3 cellular contexts compared by ENCODE assay signal in genomic region chr10:59678884-59679301, GRCh38.
TF ChIP-seq lines count a peak whose summit lies in the region.

No MANE protein-coding gene starts in this region.

TF ChIP-seq in HepG2, 621 proteins besides CTCF, POLR2A, EP300 and RAD21:
- TF ChIP-seq ZNF292 (CRISPR knock-in tag; IDR thresholded peaks at IDR 0.05; ENCODE audit: borderline replicate concordance, low read depth) (no peak), ZKSCAN8 (CRISPR knock-in tag; IDR thresholded peaks at IDR 0.05; ENCODE audit: borderline replicate concordance) (no peak), ELF4 (CRISPR knock-in tag; IDR thresholded peaks at IDR 0.05; ENCODE audit: borderline replicate concordance) (no peak), SCMH1 (CRISPR knock-in tag; IDR thresholded peaks at IDR 0.05; ENCODE audit: borderline replicate concordance) (no peak), CEBPZ (IDR thresholded peaks at IDR 0.05; ENCODE audit: low read length) (no peak), NR0B2 (CRISPR knock-in tag; IDR thresholded peaks at IDR 0.05) (no peak), ZNF556 (CRISPR knock-in tag; IDR thresholded peaks at IDR 0.05; ENCODE audit: borderline replicate concordance) (no peak), NCOA5 (CRISPR knock-in tag; IDR thresholded peaks at IDR 0.05) (no peak), ZNF784 (CRISPR knock-in tag; IDR thresholded peaks at IDR 0.05; ENCODE audit: borderline replicate concordance) (no peak), MBD4 (IDR thresholded peaks at IDR 0.05; ENCODE audit: borderline replicate concordance, low read length) (no peak)
- TF ChIP-seq, protein P1, sequence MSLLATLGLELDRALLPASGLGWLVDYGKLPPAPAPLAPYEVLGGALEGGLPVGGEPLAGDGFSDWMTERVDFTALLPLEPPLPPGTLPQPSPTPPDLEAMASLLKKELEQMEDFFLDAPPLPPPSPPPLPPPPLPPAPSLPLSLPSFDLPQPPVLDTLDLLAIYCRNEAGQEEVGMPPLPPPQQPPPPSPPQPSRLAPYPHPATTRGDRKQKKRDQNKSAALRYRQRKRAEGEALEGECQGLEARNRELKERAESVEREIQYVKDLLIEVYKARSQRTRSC (CRISPR knock-in tag; IDR thresholded peaks at IDR 0.05; ENCODE audit: low read depth) = no peak
- TF ChIP-seq, protein P2, sequence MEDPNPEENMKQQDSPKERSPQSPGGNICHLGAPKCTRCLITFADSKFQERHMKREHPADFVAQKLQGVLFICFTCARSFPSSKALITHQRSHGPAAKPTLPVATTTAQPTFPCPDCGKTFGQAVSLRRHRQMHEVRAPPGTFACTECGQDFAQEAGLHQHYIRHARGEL (CRISPR knock-in tag; IDR thresholded peaks at IDR 0.05) = no peak

TF ChIP-seq in GM12878, 131 proteins besides CTCF, POLR2A, EP300 and RAD21 (continues in another document):
- TF ChIP-seq BCL11A (IDR thresholded peaks at IDR 0.05; ENCODE audit: low read depth, low read length) (peak; percentile 49; the same call in 1 of the 2 replicates), RB1 (IDR thresholded peaks at IDR 0.05; ENCODE audit: borderline replicate concordance) (no peak), SREBF2 (IDR thresholded peaks at IDR 0.05; ENCODE audit: low read length) (no peak), SRF (IDR thresholded peaks at IDR 0.05; ENCODE audit: low read depth in 2 of 2, low read length in 2 of 2) (no peak), BHLHE40 (IDR thresholded peaks at IDR 0.05; ENCODE audit: borderline replicate concordance in 1 of 2, low read depth in 2 of 2, low read length in 1 of 2) (no peak), CBX5 (IDR thresholded peaks at IDR 0.05; ENCODE audit: low read depth) (no peak), SP1 (IDR thresholded peaks at IDR 0.05; ENCODE audit: low read depth, low read length) (no peak), NR2F1 (conservative IDR thresholded peaks at IDR 0.05) (no peak), SMAD1 (IDR thresholded peaks at IDR 0.05; ENCODE audit: low read depth, partially characterized antibody) (no peak), BCLAF1 (IDR thresholded peaks at IDR 0.05) (no peak), SIN3A (IDR thresholded peaks at IDR 0.05; ENCODE audit: low read depth, low read length) (no peak), ZNF24 (IDR thresholded peaks at IDR 0.05) (no peak), BCL3 (IDR thresholded peaks at IDR 0.05; ENCODE audit: borderline replicate concordance, insufficient read depth, low read depth, low read length, poor library complexity, severe bottlenecking) (no peak), SMC3 (IDR thresholded peaks at IDR 0.05; ENCODE audit: borderline replicate concordance, low read length) (no peak), IKZF1 (conservative IDR thresholded peaks at IDR 0.05) (no peak), MLLT1 (IDR thresholded peaks at IDR 0.05) (no peak), TARDBP (IDR thresholded peaks at IDR 0.05; ENCODE audit: borderline replicate concordance) (no peak), NR2C1 (IDR thresholded peaks at IDR 0.05) (no peak), PAX5 (IDR thresholded peaks at IDR 0.05; ENCODE audit: borderline replicate concordance, low read depth, low read length) (no peak), ETV6 (conservative IDR thresholded peaks at IDR 0.05 in 1 of 2, IDR thresholded peaks at IDR 0.05 in 1 of 2; ENCODE audit: borderline replicate concordance in 1 of 2, low read depth in 1 of 2) (peak in 1 of 2 experiments; percentile 40; a peak in 1 of 4 replicates), POLR2AphosphoS2 (IDR thresholded peaks at IDR 0.05; ENCODE audit: low read depth, low read length) (no peak), FOXK2 (IDR thresholded peaks at IDR 0.05) (no peak), MYB (IDR thresholded peaks at IDR 0.05; ENCODE audit: borderline replicate concordance, low read depth, low read length) (no peak)
- TF ChIP-seq, protein P3, sequence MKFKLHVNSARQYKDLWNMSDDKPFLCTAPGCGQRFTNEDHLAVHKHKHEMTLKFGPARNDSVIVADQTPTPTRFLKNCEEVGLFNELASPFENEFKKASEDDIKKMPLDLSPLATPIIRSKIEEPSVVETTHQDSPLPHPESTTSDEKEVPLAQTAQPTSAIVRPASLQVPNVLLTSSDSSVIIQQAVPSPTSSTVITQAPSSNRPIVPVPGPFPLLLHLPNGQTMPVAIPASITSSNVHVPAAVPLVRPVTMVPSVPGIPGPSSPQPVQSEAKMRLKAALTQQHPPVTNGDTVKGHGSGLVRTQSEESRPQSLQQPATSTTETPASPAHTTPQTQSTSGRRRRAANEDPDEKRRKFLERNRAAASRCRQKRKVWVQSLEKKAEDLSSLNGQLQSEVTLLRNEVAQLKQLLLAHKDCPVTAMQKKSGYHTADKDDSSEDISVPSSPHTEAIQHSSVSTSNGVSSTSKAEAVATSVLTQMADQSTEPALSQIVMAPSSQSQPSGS (IDR thresholded peaks at IDR 0.05; ENCODE audit: low read length) = 0 out of 2 replicates have a peak, but pooled peaks have one; percentile 39

TF ChIP-seq in WTC11, 78 proteins besides CTCF, POLR2A, EP300 and RAD21:
- no peak for TF ChIP-seq ZMAT4 (CRISPR knock-in tag; IDR thresholded peaks at IDR 0.05)
- TF ChIP-seq FOXP1 (CRISPR knock-in tag; IDR thresholded peaks at IDR 0.05; ENCODE audit: borderline replicate concordance) = no peak
- no peak for TF ChIP-seq KAT7 (CRISPR knock-in tag; IDR thresholded peaks at IDR 0.05; ENCODE audit: borderline replicate concordance)
- no peak for TF ChIP-seq JUN (CRISPR knock-in tag; IDR thresholded peaks at IDR 0.05)
- no peak for TF ChIP-seq ZNF219 (CRISPR knock-in tag; IDR thresholded peaks at IDR 0.05; ENCODE audit: borderline replicate concordance)
- TF ChIP-seq ZBTB21 (CRISPR knock-in tag; IDR thresholded peaks at IDR 0.05; ENCODE audit: borderline replicate concordance) = no peak
- TF ChIP-seq MLX (CRISPR knock-in tag; IDR thresholded peaks at IDR 0.05) = no peak
- TF ChIP-seq, protein P4, sequence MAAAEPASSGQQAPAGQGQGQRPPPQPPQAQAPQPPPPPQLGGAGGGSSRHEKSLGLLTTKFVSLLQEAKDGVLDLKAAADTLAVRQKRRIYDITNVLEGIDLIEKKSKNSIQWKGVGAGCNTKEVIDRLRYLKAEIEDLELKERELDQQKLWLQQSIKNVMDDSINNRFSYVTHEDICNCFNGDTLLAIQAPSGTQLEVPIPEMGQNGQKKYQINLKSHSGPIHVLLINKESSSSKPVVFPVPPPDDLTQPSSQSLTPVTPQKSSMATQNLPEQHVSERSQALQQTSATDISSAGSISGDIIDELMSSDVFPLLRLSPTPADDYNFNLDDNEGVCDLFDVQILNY (CRISPR knock-in tag; IDR thresholded peaks at IDR 0.05) = no peak
- TF ChIP-seq TCF7 (CRISPR knock-in tag; IDR thresholded peaks at IDR 0.05; ENCODE audit: low read depth) = no peak
- TF ChIP-seq, protein P5, sequence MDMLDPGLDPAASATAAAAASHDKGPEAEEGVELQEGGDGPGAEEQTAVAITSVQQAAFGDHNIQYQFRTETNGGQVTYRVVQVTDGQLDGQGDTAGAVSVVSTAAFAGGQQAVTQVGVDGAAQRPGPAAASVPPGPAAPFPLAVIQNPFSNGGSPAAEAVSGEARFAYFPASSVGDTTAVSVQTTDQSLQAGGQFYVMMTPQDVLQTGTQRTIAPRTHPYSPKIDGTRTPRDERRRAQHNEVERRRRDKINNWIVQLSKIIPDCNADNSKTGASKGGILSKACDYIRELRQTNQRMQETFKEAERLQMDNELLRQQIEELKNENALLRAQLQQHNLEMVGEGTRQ (CRISPR knock-in tag; IDR thresholded peaks at IDR 0.05) = no peak
- TF ChIP-seq SMAD3 (CRISPR knock-in tag; IDR thresholded peaks at IDR 0.05; ENCODE audit: borderline replicate concordance) = no peak
